Comparison of ENCODE assay signal across 8 cellular contexts in genomic region chr13:51148952-51149573, GRCh38. TPM values are rescaled to one million over a fixed set of nuclear protein-coding genes. Genes with fewer than 3 reads are reported as not detected.
DNase-seq lines count a peak whose midpoint lies in the region; ATAC-seq and TF ChIP-seq lines count a peak whose summit lies in the region.

No MANE protein-coding gene starts in this region.

- H3K36me3 ChIP-seq in stomach, result no peaks in the 10 kb centered on the region

- no peaks in the 10 kb centered on the region for H3K4me1 ChIP-seq in stomach

- H3K27me3 ChIP-seq in stomach, result peaks cover 0 to 10% (median 0%) of the 10 kb centered on the region in 3 donors

- WGBS in stomach, 5 donors, result 3 to 7% (median 6%) methylated on average over 4 of the region's 4 CpGs

- H3K9me3 ChIP-seq in stomach, result peaks cover 0 to 5% (median 0%) of the 10 kb centered on the region in 4 donors

- TF ChIP-seq EP300 in stomach (IDR thresholded peaks at IDR 0.05), result no peak

- DNase-seq in GM03348 (ENCODE audit: low spot score) (peak; percentile 66), NCI-H1417 (lab: John Stamatoyannopoulos, UW) (peak; percentile 1 to 92 (median 90)), astrocyte of the cerebellum (ENCODE audit: low read depth) (peak; percentile 57), iPS DF 4.7 (ENCODE audit: extremely low read depth, low spot score) (peak; percentile 79), stomach (no peak), epidermal melanocyte (ENCODE audit: insufficient read length, low spot score) (no peak)

- H3K4me3 ChIP-seq in astrocyte of the cerebellum (ENCODE audit: low read depth, low read length), result no peak overlapping the region
- H3K4me3 ChIP-seq in stomach, result no peak overlapping the region

- TF ChIP-seq CTCF in astrocyte of the cerebellum (IDR thresholded peaks at IDR 0.05; ENCODE audit: low read depth, low read length, missing control alignments), result peak; percentile 83
- peak in 5 of 7 experiments; percentile 21 to 57 (median 33) for TF ChIP-seq CTCF in stomach (IDR thresholded peaks at IDR 0.05)

- intact Hi-C loops in stomach (cut with DNase I; ENCODE audit: low total_unique reads), result no loop called here

- in situ Hi-C loops in astrocyte of the cerebellum (cut with HindIII; ENCODE audit: low sequenced_read_pairs), result no loop called here

- H3K27ac ChIP-seq in stomach, result no peak overlapping the region

- ATAC-seq in GM21619 (IDR thresholded peaks at IDR 0.05; ENCODE audit: unreplicated experiment), result no peak
- ATAC-seq in GM18511 (IDR thresholded peaks at IDR 0.05; ENCODE audit: unreplicated experiment), result no peak

- no peak for TF ChIP-seq POLR2A in stomach (IDR thresholded peaks at IDR 0.05)

RNA-seq across cellular contexts. Expression of gene C13orf42, which starts 38.0 kb away (rescaled TPM):
- total RNA-seq in stomach, result not detected
- not detected for polyA plus RNA-seq in stomach

Comparison
In these comparisons a context has a peak if more than half of its experiments do, and no peak if none do; other contexts are left out.
1. DNase-seq: peak in GM03348 (single experiment), NCI-H1417 (3 of 3), astrocyte of the cerebellum (single experiment) and iPS DF 4.7 (single experiment); none in stomach (single experiment) and epidermal melanocyte (single experiment).